Comparison of ENCODE assay signal across 14 cellular contexts in genomic region chr1:230507671-230508407, GRCh38.
A peak's percentile ranks its signal among the peaks of the same experiment; 100 is the strongest.
DNase-seq lines count a peak whose midpoint lies in the region; ATAC-seq and TF ChIP-seq lines count a peak whose summit lies in the region.
"Had no signal": no experiment of that assay in that cellular context is flagged by ENCODE, and none has a peak within 500 bp of the region (broad histone marks: within the 10 kb centered on the region; RNA-seq: fewer than 3 reads in every experiment).

No MANE protein-coding gene starts in this region.

- H3K4me2 ChIP-seq in DND-41 (ENCODE audit: insufficient read depth, low read length) = no peak overlapping the region

- H2AFZ ChIP-seq in DND-41 (ENCODE audit: low read depth, low read length) = no peak overlapping the region

- H3K9me3 ChIP-seq in DND-41 (ENCODE audit: insufficient read depth, low read length, severe bottlenecking) = no peaks in the 10 kb centered on the region

- no peak overlapping the region for H3K9ac ChIP-seq in DND-41 (ENCODE audit: low read depth, low read length)

- TF ChIP-seq CTCF in DND-41 (IDR thresholded peaks at IDR 0.05; ENCODE audit: borderline replicate concordance, extremely low read depth, low read length, poor library complexity, severe bottlenecking) = no peak
- TF ChIP-seq CTCF in foreskin fibroblast (IDR thresholded peaks at IDR 0.05; ENCODE audit: low read depth, low read length) = no peak

- H3K27me3 ChIP-seq in DND-41 (ENCODE audit: insufficient read depth, low read length, poor library complexity) = no peaks in the 10 kb centered on the region

- no peaks in the 10 kb centered on the region for H3K79me2 ChIP-seq in DND-41 (ENCODE audit: insufficient read depth, low read length)

- intact Hi-C loops in head of caudate nucleus (cut with DNase I) (no loop called here), posterior cingulate gyrus (cut with DNase I) (no loop called here)

- no peaks in the 10 kb centered on the region for H3K4me1 ChIP-seq in DND-41 (ENCODE audit: insufficient read depth, low read length)

- DNase-seq in DND-41 = no peak
- peak; percentile 13 for DNase-seq in UCSD-AML1 (lab: John Stamatoyannopoulos, UW; ENCODE audit: unreplicated experiment)
- peak; percentile 31 to 88 (median 70) for DNase-seq in head of caudate nucleus
- peak; percentile 27 to 94 (median 60) for DNase-seq in posterior cingulate gyrus
- DNase-seq in foreskin fibroblast = no peak
- no peak for DNase-seq in activated effector memory CD4-positive, alpha-beta T cell treated with anti-CD3 and anti-CD28 coated beads, Interleukin-2, amount 50 U/mL, for 16 hours
- DNase-seq: activated CD8-positive, alpha-beta memory T cell treated with anti-CD3 and anti-CD28 coated beads, Interleukin-2, amount 10 ng/mL, durations not matched to agents 7 days and 5 days; DMS79 treated with DMSO at 0.1 percent for 48 hours; GOT3; Karpas-422; NCI-H524 treated with DMSO at 0.1 percent for 48 hours; T-helper 2 cell had no signal

- ATAC-seq in DND-41 (ENCODE audit: insufficient read depth, low read depth) (peak; percentile 45; the same call in 1 of the 3 replicates), GM19397 (IDR thresholded peaks at IDR 0.05; ENCODE audit: unreplicated experiment) (no peak), HG02885 (IDR thresholded peaks at IDR 0.05; ENCODE audit: poor library complexity, unreplicated experiment) (no peak)
- ATAC-seq: activated CD8-positive, alpha-beta memory T cell treated with anti-CD3 and anti-CD28 coated beads, Interleukin-2, amount 10 ng/mL, durations not matched to agents 7 days and 5 days had no signal

- H3K36me3 ChIP-seq in DND-41 (ENCODE audit: insufficient read depth, low read length) = no peaks in the 10 kb centered on the region

- no peak overlapping the region for H3K4me3 ChIP-seq in DND-41 (ENCODE audit: low read depth in 1 of 2, low read length in 2 of 2)
- H3K4me3 ChIP-seq in foreskin fibroblast (ENCODE audit: low read depth in 1 of 2, low read length in 2 of 2) = no peak overlapping the region

- H3K27ac ChIP-seq in DND-41 (ENCODE audit: low read length) = no peak overlapping the region

- H4K20me1 ChIP-seq in DND-41 (ENCODE audit: insufficient read depth, low read length) = no peaks in the 10 kb centered on the region

Comparison
In these comparisons a context has a peak if more than half of its experiments do, and no peak if none do; other contexts are left out.
1. DNase-seq: peak in UCSD-AML1 (single experiment), head of caudate nucleus (42 of 42) and posterior cingulate gyrus (10 of 10); none in DND-41 (single experiment), foreskin fibroblast (0 of 2) and activated effector memory CD4-positive, alpha-beta T cell treated with anti-CD3 and anti-CD28 coated beads, Interleukin-2, amount 50 U/mL, for 16 hours (single experiment).